Comparison of ENCODE assay signal across 12 cellular contexts in the genomic region with DNA sequence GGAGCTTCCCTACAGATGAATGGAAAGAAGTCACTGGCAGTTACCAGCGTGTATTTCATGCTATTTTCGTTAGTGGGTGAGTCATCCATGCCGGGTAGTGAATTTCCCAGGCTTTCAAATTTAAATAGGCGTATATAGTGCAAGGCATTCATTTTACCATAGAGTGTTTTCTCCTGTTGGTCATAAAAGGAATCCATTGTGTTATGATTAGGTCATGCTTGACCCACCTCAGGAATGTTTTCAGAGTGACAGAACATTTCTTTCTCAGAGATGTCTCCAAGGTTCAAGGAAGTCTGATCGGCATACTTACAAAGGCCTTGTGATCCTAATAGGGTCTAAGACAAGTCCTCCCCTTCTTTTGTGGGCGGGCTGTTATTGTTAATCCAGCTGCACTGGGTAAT.
A peak's percentile ranks its signal among the peaks of the same experiment; 100 is the strongest.
DNase-seq lines count a peak whose midpoint lies in the region; ATAC-seq and TF ChIP-seq lines count a peak whose summit lies in the region.
"Had no signal": no experiment of that assay in that cellular context is flagged by ENCODE, and none has a peak within 500 bp of the region (broad histone marks: within the 10 kb centered on the region; RNA-seq: fewer than 3 reads in every experiment).

No MANE protein-coding gene starts in this region.

- CTCF ChIA-PET in HEK293 (lab: Yijun Ruan, JAX): no interaction called here

- intact Hi-C loops in sciatic nerve (cut with DNase I): no loop called here
- intact Hi-C loops in testis (cut with DNase I; ENCODE audit: low total_unique reads): no loop called here

- DNase-seq in SJCRH30 (peak; percentile 14 to 36), fibroblast of the aortic adventitia (ENCODE audit: low read depth) (peak; percentile 14), sciatic nerve (ENCODE audit: low spot score) (no peak), testis (no peak)
- no peak for DNase-seq in activated CD8-positive, alpha-beta memory T cell treated with anti-CD3 and anti-CD28 coated beads for 24 hours
- DNase-seq: aorta; NCI-H446; stimulated activated naive CD4-positive, alpha-beta T cell treated with Interleukin-2 at 50 U/mL for 16 hours had no signal

- no peak for TF ChIP-seq POLR2A in testis (IDR thresholded peaks at IDR 0.05)

- no peak overlapping the region for H3K27ac ChIP-seq in HEK293 (ENCODE audit: extremely low read depth, low read depth, low read length)
- H3K27ac ChIP-seq in SJCRH30: no peak overlapping the region
- H3K27ac ChIP-seq in testis: no peak overlapping the region

- H3K4me3 ChIP-seq in HEK293 (ENCODE audit: low read depth, low read length): no peak overlapping the region
- H3K4me3 ChIP-seq in SJCRH30: no peak overlapping the region
- no peak overlapping the region for H3K4me3 ChIP-seq in fibroblast of the aortic adventitia (ENCODE audit: low read depth, low read length)
- no peak overlapping the region for H3K4me3 ChIP-seq in testis

- no peaks in the 10 kb centered on the region for H3K9me3 ChIP-seq in HEK293 (ENCODE audit: control insufficient read depth, insufficient read depth, low read depth, low read length)
- no peaks in the 10 kb centered on the region for H3K9me3 ChIP-seq in SJCRH30 (replicated peaks)
- no peaks in the 10 kb centered on the region for H3K9me3 ChIP-seq in testis

- POLR2A ChIA-PET in HEK293 (lab: Yijun Ruan, JAX): no interaction called here

- H3K4me1 ChIP-seq in HEK293 (ENCODE audit: control insufficient read depth, insufficient read depth, low read length) (no peaks in the 10 kb centered on the region), SJCRH30 (peaks cover 7% of the 10 kb centered on the region), testis (no peaks in the 10 kb centered on the region)

- H3K27me3 ChIP-seq in SJCRH30: no peaks in the 10 kb centered on the region
- no peaks in the 10 kb centered on the region for H3K27me3 ChIP-seq in testis

- WGBS in testis, 2 donors: 62 to 73% methylated on average over 6 of the region's 6 CpGs

- ATAC-seq in sciatic nerve (peak; percentile 51), HG02840 (IDR thresholded peaks at IDR 0.05; ENCODE audit: low FRiP score, unreplicated experiment) (no peak), GM21619 (IDR thresholded peaks at IDR 0.05; ENCODE audit: unreplicated experiment) (no peak)
- ATAC-seq: HCT116 had no signal

- no peaks in the 10 kb centered on the region for H3K36me3 ChIP-seq in HEK293 (ENCODE audit: control insufficient read depth in 2 of 2, insufficient read depth in 1 of 2, low read length in 2 of 2)
- no peaks in the 10 kb centered on the region for H3K36me3 ChIP-seq in SJCRH30
- H3K36me3 ChIP-seq in testis (ENCODE audit: low read depth, missing control alignments): no peaks in the 10 kb centered on the region

- TF ChIP-seq CTCF in HEK293 (tag by site-specific recombination; IDR thresholded peaks at IDR 0.05) (no peak), fibroblast of the aortic adventitia (IDR thresholded peaks at IDR 0.05; ENCODE audit: insufficient read depth, low read length) (no peak), testis (IDR thresholded peaks at IDR 0.05) (no peak)

TF ChIP-seq in HEK293, 187 proteins besides CTCF, POLR2A, EP300 and RAD21:
- TF ChIP-seq SETDB1 (IDR thresholded peaks at IDR 0.05; ENCODE audit: insufficient read length, low read length) (peak; percentile 31), ZNF248 (tag by site-specific recombination; IDR thresholded peaks at IDR 0.05) (no peak), ZNF24 (tag by site-specific recombination; IDR thresholded peaks at IDR 0.05) (no peak), ZNF785 (tag by site-specific recombination; IDR thresholded peaks at IDR 0.05) (no peak), MZF1 (tag by site-specific recombination; IDR thresholded peaks at IDR 0.05; ENCODE audit: borderline replicate concordance) (no peak)
- TF ChIP-seq, protein P1, sequence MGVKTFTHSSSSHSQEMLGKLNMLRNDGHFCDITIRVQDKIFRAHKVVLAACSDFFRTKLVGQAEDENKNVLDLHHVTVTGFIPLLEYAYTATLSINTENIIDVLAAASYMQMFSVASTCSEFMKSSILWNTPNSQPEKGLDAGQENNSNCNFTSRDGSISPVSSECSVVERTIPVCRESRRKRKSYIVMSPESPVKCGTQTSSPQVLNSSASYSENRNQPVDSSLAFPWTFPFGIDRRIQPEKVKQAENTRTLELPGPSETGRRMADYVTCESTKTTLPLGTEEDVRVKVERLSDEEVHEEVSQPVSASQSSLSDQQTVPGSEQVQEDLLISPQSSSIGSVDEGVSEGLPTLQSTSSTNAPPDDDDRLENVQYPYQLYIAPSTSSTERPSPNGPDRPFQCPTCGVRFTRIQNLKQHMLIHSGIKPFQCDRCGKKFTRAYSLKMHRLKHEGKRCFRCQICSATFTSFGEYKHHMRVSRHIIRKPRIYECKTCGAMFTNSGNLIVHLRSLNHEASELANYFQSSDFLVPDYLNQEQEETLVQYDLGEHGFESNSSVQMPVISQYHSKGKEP (tag by site-specific recombination; IDR thresholded peaks at IDR 0.05): no peak

Comparison
In these comparisons a context has a peak if more than half of its experiments do, and no peak if none do; other contexts are left out.
1. DNase-seq: peak in SJCRH30 (2 of 2) and fibroblast of the aortic adventitia (single experiment); none in sciatic nerve (single experiment), activated CD8-positive, alpha-beta memory T cell treated with anti-CD3 and anti-CD28 coated beads for 24 hours (single experiment) and testis (single experiment).